Comparison of ENCODE assay signal across 1 cellular context in the genomic region with DNA sequence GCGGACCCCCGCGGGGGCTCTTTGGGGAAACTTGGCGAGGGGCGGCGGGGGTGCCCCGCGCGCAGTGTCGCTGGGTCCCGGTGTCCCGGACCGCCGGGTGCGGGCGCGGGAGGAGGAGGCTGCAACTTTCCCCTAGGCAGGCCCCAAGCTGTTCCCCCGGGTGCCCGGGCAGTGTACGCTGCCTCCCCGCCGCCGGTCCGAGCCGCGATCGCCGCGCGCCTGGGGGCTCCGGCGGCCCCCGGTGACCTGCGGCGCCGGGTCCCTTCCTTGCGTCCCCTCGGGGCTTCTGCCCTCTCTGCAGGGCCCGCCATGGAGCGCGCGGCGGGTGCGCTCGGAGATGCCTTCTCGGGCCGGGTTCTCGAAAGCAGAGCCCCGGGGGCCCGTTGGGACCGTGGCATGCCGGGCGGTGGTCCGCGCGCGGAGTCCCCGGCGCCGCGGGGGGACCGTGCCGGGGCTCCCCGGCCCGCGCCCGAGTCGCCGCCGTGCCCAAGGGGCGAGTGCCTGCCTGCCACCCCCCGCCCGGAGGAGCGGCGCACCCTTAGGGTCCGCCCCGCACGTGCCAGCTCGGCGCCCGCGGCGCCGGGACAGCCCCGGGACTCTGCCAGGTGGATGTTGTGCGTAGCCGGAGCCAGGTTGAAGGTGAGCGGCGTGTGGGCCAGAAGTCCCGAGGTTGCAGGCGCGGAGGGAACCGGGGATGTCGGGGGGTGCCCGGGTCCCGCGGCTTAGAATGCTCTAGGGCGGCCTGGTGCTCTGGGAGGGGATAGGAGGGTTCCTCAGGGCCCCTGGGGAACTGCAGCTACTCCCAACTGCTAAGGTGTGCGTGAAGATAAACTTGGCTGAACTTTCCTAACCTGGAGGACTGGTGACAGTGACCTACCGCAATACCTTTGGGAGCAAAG.
A peak's percentile ranks its signal among the peaks of the same experiment; 100 is the strongest.
TF ChIP-seq lines count a peak whose summit lies in the region.

A gene with protein sequence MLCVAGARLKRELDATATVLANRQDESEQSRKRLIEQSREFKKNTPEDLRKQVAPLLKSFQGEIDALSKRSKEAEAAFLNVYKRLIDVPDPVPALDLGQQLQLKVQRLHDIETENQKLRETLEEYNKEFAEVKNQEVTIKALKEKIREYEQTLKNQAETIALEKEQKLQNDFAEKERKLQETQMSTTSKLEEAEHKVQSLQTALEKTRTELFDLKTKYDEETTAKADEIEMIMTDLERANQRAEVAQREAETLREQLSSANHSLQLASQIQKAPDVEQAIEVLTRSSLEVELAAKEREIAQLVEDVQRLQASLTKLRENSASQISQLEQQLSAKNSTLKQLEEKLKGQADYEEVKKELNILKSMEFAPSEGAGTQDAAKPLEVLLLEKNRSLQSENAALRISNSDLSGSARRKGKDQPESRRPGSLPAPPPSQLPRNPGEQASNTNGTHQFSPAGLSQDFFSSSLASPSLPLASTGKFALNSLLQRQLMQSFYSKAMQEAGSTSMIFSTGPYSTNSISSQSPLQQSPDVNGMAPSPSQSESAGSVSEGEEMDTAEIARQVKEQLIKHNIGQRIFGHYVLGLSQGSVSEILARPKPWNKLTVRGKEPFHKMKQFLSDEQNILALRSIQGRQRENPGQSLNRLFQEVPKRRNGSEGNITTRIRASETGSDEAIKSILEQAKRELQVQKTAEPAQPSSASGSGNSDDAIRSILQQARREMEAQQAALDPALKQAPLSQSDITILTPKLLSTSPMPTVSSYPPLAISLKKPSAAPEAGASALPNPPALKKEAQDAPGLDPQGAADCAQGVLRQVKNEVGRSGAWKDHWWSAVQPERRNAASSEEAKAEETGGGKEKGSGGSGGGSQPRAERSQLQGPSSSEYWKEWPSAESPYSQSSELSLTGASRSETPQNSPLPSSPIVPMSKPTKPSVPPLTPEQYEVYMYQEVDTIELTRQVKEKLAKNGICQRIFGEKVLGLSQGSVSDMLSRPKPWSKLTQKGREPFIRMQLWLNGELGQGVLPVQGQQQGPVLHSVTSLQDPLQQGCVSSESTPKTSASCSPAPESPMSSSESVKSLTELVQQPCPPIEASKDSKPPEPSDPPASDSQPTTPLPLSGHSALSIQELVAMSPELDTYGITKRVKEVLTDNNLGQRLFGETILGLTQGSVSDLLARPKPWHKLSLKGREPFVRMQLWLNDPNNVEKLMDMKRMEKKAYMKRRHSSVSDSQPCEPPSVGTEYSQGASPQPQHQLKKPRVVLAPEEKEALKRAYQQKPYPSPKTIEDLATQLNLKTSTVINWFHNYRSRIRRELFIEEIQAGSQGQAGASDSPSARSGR (N-terminal part only) (plus strand): TSS at position 596 of the 899 bp plus-strand sequence. CDS start 14 bp downstream, at position 610.

TF ChIP-seq in K562, 482 proteins besides CTCF, POLR2A, EP300 and RAD21 (continued from another document and continues in another):
- TF ChIP-seq, protein P1, sequence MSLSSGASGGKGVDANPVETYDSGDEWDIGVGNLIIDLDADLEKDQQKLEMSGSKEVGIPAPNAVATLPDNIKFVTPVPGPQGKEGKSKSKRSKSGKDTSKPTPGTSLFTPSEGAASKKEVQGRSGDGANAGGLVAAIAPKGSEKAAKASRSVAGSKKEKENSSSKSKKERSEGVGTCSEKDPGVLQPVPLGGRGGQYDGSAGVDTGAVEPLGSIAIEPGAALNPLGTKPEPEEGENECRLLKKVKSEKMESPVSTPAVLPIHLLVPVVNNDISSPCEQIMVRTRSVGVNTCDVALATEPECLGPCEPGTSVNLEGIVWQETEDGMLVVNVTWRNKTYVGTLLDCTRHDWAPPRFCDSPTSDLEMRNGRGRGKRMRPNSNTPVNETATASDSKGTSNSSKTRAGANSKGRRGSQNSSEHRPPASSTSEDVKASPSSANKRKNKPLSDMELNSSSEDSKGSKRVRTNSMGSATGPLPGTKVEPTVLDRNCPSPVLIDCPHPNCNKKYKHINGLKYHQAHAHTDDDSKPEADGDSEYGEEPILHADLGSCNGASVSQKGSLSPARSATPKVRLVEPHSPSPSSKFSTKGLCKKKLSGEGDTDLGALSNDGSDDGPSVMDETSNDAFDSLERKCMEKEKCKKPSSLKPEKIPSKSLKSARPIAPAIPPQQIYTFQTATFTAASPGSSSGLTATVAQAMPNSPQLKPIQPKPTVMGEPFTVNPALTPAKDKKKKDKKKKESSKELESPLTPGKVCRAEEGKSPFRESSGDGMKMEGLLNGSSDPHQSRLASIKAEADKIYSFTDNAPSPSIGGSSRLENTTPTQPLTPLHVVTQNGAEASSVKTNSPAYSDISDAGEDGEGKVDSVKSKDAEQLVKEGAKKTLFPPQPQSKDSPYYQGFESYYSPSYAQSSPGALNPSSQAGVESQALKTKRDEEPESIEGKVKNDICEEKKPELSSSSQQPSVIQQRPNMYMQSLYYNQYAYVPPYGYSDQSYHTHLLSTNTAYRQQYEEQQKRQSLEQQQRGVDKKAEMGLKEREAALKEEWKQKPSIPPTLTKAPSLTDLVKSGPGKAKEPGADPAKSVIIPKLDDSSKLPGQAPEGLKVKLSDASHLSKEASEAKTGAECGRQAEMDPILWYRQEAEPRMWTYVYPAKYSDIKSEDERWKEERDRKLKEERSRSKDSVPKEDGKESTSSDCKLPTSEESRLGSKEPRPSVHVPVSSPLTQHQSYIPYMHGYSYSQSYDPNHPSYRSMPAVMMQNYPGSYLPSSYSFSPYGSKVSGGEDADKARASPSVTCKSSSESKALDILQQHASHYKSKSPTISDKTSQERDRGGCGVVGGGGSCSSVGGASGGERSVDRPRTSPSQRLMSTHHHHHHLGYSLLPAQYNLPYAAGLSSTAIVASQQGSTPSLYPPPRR (CRISPR knock-in tag; IDR thresholded peaks at IDR 0.05; ENCODE audit: borderline replicate concordance), result no peak
- no peak for TF ChIP-seq NBN (IDR thresholded peaks at IDR 0.05; ENCODE audit: low read depth)
- TF ChIP-seq, protein P2, sequence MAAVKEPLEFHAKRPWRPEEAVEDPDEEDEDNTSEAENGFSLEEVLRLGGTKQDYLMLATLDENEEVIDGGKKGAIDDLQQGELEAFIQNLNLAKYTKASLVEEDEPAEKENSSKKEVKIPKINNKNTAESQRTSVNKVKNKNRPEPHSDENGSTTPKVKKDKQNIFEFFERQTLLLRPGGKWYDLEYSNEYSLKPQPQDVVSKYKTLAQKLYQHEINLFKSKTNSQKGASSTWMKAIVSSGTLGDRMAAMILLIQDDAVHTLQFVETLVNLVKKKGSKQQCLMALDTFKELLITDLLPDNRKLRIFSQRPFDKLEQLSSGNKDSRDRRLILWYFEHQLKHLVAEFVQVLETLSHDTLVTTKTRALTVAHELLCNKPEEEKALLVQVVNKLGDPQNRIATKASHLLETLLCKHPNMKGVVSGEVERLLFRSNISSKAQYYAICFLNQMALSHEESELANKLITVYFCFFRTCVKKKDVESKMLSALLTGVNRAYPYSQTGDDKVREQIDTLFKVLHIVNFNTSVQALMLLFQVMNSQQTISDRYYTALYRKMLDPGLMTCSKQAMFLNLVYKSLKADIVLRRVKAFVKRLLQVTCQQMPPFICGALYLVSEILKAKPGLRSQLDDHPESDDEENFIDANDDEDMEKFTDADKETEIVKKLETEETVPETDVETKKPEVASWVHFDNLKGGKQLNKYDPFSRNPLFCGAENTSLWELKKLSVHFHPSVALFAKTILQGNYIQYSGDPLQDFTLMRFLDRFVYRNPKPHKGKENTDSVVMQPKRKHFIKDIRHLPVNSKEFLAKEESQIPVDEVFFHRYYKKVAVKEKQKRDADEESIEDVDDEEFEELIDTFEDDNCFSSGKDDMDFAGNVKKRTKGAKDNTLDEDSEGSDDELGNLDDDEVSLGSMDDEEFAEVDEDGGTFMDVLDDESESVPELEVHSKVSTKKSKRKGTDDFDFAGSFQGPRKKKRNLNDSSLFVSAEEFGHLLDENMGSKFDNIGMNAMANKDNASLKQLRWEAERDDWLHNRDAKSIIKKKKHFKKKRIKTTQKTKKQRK (IDR thresholded peaks at IDR 0.05; ENCODE audit: borderline replicate concordance, low read depth, low read length), result no peak
- TF ChIP-seq, protein P3, sequence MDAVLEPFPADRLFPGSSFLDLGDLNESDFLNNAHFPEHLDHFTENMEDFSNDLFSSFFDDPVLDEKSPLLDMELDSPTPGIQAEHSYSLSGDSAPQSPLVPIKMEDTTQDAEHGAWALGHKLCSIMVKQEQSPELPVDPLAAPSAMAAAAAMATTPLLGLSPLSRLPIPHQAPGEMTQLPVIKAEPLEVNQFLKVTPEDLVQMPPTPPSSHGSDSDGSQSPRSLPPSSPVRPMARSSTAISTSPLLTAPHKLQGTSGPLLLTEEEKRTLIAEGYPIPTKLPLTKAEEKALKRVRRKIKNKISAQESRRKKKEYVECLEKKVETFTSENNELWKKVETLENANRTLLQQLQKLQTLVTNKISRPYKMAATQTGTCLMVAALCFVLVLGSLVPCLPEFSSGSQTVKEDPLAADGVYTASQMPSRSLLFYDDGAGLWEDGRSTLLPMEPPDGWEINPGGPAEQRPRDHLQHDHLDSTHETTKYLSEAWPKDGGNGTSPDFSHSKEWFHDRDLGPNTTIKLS (IDR thresholded peaks at IDR 0.05; ENCODE audit: borderline replicate concordance, low read depth), result no peak
- TF ChIP-seq ZNF133 (CRISPR knock-in tag; IDR thresholded peaks at IDR 0.05), result no peak
- peak; percentile 26; the same call in 1 of the 2 replicates for TF ChIP-seq MTA3 (IDR thresholded peaks at IDR 0.05; ENCODE audit: borderline replicate concordance)
- peak; percentile 63 for TF ChIP-seq CHD1 (IDR thresholded peaks at IDR 0.05; ENCODE audit: low read length)
- TF ChIP-seq, protein P4, sequence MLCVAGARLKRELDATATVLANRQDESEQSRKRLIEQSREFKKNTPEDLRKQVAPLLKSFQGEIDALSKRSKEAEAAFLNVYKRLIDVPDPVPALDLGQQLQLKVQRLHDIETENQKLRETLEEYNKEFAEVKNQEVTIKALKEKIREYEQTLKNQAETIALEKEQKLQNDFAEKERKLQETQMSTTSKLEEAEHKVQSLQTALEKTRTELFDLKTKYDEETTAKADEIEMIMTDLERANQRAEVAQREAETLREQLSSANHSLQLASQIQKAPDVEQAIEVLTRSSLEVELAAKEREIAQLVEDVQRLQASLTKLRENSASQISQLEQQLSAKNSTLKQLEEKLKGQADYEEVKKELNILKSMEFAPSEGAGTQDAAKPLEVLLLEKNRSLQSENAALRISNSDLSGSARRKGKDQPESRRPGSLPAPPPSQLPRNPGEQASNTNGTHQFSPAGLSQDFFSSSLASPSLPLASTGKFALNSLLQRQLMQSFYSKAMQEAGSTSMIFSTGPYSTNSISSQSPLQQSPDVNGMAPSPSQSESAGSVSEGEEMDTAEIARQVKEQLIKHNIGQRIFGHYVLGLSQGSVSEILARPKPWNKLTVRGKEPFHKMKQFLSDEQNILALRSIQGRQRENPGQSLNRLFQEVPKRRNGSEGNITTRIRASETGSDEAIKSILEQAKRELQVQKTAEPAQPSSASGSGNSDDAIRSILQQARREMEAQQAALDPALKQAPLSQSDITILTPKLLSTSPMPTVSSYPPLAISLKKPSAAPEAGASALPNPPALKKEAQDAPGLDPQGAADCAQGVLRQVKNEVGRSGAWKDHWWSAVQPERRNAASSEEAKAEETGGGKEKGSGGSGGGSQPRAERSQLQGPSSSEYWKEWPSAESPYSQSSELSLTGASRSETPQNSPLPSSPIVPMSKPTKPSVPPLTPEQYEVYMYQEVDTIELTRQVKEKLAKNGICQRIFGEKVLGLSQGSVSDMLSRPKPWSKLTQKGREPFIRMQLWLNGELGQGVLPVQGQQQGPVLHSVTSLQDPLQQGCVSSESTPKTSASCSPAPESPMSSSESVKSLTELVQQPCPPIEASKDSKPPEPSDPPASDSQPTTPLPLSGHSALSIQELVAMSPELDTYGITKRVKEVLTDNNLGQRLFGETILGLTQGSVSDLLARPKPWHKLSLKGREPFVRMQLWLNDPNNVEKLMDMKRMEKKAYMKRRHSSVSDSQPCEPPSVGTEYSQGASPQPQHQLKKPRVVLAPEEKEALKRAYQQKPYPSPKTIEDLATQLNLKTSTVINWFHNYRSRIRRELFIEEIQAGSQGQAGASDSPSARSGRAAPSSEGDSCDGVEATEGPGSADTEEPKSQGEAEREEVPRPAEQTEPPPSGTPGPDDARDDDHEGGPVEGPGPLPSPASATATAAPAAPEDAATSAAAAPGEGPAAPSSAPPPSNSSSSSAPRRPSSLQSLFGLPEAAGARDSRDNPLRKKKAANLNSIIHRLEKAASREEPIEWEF (CRISPR knock-in tag; IDR thresholded peaks at IDR 0.05), result no peak
- TF ChIP-seq BRD4 (IDR thresholded peaks at IDR 0.05), result 0 out of 2 replicates have a peak, but pooled peaks have one; percentile 34
- TF ChIP-seq NFYB (IDR thresholded peaks at IDR 0.05; ENCODE audit: extremely low read depth, insufficient read length), result no peak
- no peak for TF ChIP-seq POLR2H (tag; IDR thresholded peaks at IDR 0.05; ENCODE audit: low read depth)
- no peak for TF ChIP-seq KAT2B (IDR thresholded peaks at IDR 0.05; ENCODE audit: low read depth, low read length)
- TF ChIP-seq, protein P5, sequence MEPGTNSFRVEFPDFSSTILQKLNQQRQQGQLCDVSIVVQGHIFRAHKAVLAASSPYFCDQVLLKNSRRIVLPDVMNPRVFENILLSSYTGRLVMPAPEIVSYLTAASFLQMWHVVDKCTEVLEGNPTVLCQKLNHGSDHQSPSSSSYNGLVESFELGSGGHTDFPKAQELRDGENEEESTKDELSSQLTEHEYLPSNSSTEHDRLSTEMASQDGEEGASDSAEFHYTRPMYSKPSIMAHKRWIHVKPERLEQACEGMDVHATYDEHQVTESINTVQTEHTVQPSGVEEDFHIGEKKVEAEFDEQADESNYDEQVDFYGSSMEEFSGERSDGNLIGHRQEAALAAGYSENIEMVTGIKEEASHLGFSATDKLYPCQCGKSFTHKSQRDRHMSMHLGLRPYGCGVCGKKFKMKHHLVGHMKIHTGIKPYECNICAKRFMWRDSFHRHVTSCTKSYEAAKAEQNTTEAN (CRISPR knock-in tag; IDR thresholded peaks at IDR 0.05), result no peak
- TF ChIP-seq, protein P6, sequence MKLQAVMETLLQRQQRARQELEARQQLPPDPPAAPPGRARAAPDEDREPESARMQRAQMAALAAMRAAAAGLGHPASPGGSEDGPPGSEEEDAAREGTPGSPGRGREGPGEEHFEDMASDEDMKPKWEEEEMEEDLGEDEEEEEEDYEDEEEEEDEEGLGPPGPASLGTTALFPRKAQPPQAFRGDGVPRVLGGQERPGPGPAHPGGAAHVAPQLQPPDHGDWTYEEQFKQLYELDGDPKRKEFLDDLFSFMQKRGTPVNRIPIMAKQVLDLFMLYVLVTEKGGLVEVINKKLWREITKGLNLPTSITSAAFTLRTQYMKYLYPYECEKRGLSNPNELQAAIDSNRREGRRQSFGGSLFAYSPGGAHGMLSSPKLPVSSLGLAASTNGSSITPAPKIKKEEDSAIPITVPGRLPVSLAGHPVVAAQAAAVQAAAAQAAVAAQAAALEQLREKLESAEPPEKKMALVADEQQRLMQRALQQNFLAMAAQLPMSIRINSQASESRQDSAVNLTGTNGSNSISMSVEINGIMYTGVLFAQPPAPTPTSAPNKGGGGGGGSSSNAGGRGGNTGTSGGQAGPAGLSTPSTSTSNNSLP (IDR thresholded peaks at IDR 0.05; ENCODE audit: borderline replicate concordance, low read depth, low read length), result no peak
- TF ChIP-seq FOXM1 (IDR thresholded peaks at IDR 0.05; ENCODE audit: low read depth), result no peak
- TF ChIP-seq FOXM1 (CRISPR knock-in tag; IDR thresholded peaks at IDR 0.05; ENCODE audit: low read depth), result no peak
- no peak; the same call in 1 of the 2 replicates for TF ChIP-seq JUN (IDR thresholded peaks at IDR 0.05; ENCODE audit: borderline replicate concordance, low read depth, low read length)
- no peak for TF ChIP-seq JUN (CRISPR knock-in tag; IDR thresholded peaks at IDR 0.05; ENCODE audit: borderline replicate concordance)
- TF ChIP-seq, protein P7, sequence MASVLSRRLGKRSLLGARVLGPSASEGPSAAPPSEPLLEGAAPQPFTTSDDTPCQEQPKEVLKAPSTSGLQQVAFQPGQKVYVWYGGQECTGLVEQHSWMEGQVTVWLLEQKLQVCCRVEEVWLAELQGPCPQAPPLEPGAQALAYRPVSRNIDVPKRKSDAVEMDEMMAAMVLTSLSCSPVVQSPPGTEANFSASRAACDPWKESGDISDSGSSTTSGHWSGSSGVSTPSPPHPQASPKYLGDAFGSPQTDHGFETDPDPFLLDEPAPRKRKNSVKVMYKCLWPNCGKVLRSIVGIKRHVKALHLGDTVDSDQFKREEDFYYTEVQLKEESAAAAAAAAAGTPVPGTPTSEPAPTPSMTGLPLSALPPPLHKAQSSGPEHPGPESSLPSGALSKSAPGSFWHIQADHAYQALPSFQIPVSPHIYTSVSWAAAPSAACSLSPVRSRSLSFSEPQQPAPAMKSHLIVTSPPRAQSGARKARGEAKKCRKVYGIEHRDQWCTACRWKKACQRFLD (CRISPR knock-in tag; IDR thresholded peaks at IDR 0.05), result no peak
